11 cellular contexts compared by ENCODE assay signal in genomic region chr11:128525411-128526243, GRCh38.
A peak's percentile ranks its signal among the peaks of the same experiment; 100 is the strongest.
DNase-seq lines count a peak whose midpoint lies in the region; ATAC-seq lines count a peak whose summit lies in the region.
"Had no signal": no experiment of that assay in that cellular context is flagged by ENCODE, and none has a peak within 500 bp of the region (broad histone marks: within the 10 kb centered on the region; RNA-seq: fewer than 3 reads in every experiment).

No MANE protein-coding gene starts in this region.

- H3K27me3 ChIP-seq in aorta (ENCODE audit: control insufficient read depth in 1 of 2, insufficient read depth in 2 of 2, low read length in 1 of 2): no peaks in the 10 kb centered on the region
- H3K27me3 ChIP-seq: BLaER1 had no signal

- no peaks in the 10 kb centered on the region for H3K4me1 ChIP-seq in aorta (ENCODE audit: control insufficient read depth in 1 of 2, insufficient read depth in 2 of 2, low read length in 2 of 2)

- H3K27ac ChIP-seq in temporal lobe (ENCODE audit: low read depth, low read length): peak overlapping the region; percentile 36
- H3K27ac ChIP-seq in aorta (ENCODE audit: low read depth in 1 of 2, low read length in 2 of 2): no peak overlapping the region
- H3K27ac ChIP-seq: BLaER1 had no signal

- intact Hi-C loops in activated naive CD4-positive, alpha-beta T cell treated with anti-CD3 and anti-CD28 coated beads for 36 hours (cut with micrococcal nuclease): loop anchor here (1.0 to 5.0 kb wide), 6 partner anchors 26 to 207 kb away; no protein-coding TSS in a partner anchor
- intact Hi-C loops in activated T-helper 1 cell treated with anti-CD3 and anti-CD28 coated beads, Interleukin-12 subunit alpha, Interleukin-12 subunit beta, Interleukin-2, Interleukin-4 antibody, amounts not matched to agents 30 ng/mL and 10 ng/mL and 1 ng/mL, durations not matched to agents 14 hours and 24 hours and 36 hours (cut with micrococcal nuclease): loop anchor here (1.0 to 5.0 kb wide), 9 partner anchors 26 to 922 kb away; no protein-coding TSS in a partner anchor
- intact Hi-C loops in aorta (cut with DNase I): no loop called here

- H3K9me3 Mint-ChIP-seq in activated naive CD4-positive, alpha-beta T cell treated with anti-CD3 and anti-CD28 coated beads for 36 hours: no peaks in the 10 kb centered on the region
- no peaks in the 10 kb centered on the region for H3K9me3 Mint-ChIP-seq in activated T-helper 1 cell treated with anti-CD3 and anti-CD28 coated beads, Interleukin-12 subunit alpha, Interleukin-12 subunit beta, Interleukin-2, Interleukin-4 antibody, amounts not matched to agents 30 ng/mL and 10 ng/mL and 1 ng/mL, durations not matched to agents 14 hours and 24 hours and 36 hours
- H3K9me3 Mint-ChIP-seq: nephron had no signal

- H3K36me3 Mint-ChIP-seq in activated naive CD4-positive, alpha-beta T cell treated with anti-CD3 and anti-CD28 coated beads for 36 hours (ENCODE audit: low read depth): peaks cover 14% of the 10 kb centered on the region
- H3K36me3 Mint-ChIP-seq in activated T-helper 1 cell treated with anti-CD3 and anti-CD28 coated beads, Interleukin-12 subunit alpha, Interleukin-12 subunit beta, Interleukin-2, Interleukin-4 antibody, amounts not matched to agents 30 ng/mL and 10 ng/mL and 1 ng/mL, durations not matched to agents 14 hours and 24 hours and 36 hours (ENCODE audit: low read depth): peaks cover 11% of the 10 kb centered on the region

- no peaks in the 10 kb centered on the region for H3K36me3 ChIP-seq in aorta (ENCODE audit: control insufficient read depth in 1 of 2, insufficient read depth in 2 of 2, low read length in 1 of 2)
- H3K36me3 ChIP-seq: BLaER1 had no signal

- DNase-seq in activated naive CD4-positive, alpha-beta T cell treated with anti-CD3 and anti-CD28 coated beads for 36 hours: peak; percentile 45
- DNase-seq in activated naive CD4-positive, alpha-beta T cell treated with Interleukin-2 at 50 U/mL for 16 hours: no peak
- no peak for DNase-seq in activated T-helper 1 cell treated with anti-CD3 and anti-CD28 coated beads, Interleukin-12 subunit alpha, Interleukin-12 subunit beta, Interleukin-2, Interleukin-4 antibody, amounts not matched to agents 30 ng/mL and 10 ng/mL and 1 ng/mL, durations not matched to agents 14 hours and 24 hours and 36 hours (ENCODE audit: low spot score)
- DNase-seq in iPS-NIHi7 (ENCODE audit: extremely low spot score) (peak; percentile 41), aorta (no peak)
- DNase-seq: cortex of kidney had no signal

- peaks cover 69% of the 10 kb centered on the region for H3K4me1 Mint-ChIP-seq in activated naive CD4-positive, alpha-beta T cell treated with anti-CD3 and anti-CD28 coated beads for 36 hours (ENCODE audit: low read depth)
- peaks cover 75% of the 10 kb centered on the region for H3K4me1 Mint-ChIP-seq in activated T-helper 1 cell treated with anti-CD3 and anti-CD28 coated beads, Interleukin-12 subunit alpha, Interleukin-12 subunit beta, Interleukin-2, Interleukin-4 antibody, amounts not matched to agents 30 ng/mL and 10 ng/mL and 1 ng/mL, durations not matched to agents 14 hours and 24 hours and 36 hours (ENCODE audit: low read depth)

- ATAC-seq in HG03439 (IDR thresholded peaks at IDR 0.05; ENCODE audit: unreplicated experiment): no peak
- ATAC-seq in aorta (ENCODE audit: low FRiP score): no peak
- no peak for ATAC-seq in esophagus mucosa

- H3K4me3 ChIP-seq in aorta (ENCODE audit: low read length in 2 of 2): no peak overlapping the region
- H3K4me3 ChIP-seq: BLaER1 had no signal

- CTCF ChIA-PET in activated naive CD4-positive, alpha-beta T cell treated with anti-CD3 and anti-CD28 coated beads for 36 hours (lab: Charles Lee): interaction anchor here (0.5 to 8.1 kb wide), 12 partner anchors 19 to 305 kb away, joined by 3 to 59 read pairs (median 4); no protein-coding TSS in a partner anchor

- 5 to 8% methylated on average over 1 of the region's 1 CpG for WGBS in aorta, 2 donors

- H3K27me3 Mint-ChIP-seq in activated naive CD4-positive, alpha-beta T cell treated with anti-CD3 and anti-CD28 coated beads for 36 hours (ENCODE audit: low read depth): no peaks in the 10 kb centered on the region
- peaks cover 2% of the 10 kb centered on the region for H3K27me3 Mint-ChIP-seq in activated T-helper 1 cell treated with anti-CD3 and anti-CD28 coated beads, Interleukin-12 subunit alpha, Interleukin-12 subunit beta, Interleukin-2, Interleukin-4 antibody, amounts not matched to agents 30 ng/mL and 10 ng/mL and 1 ng/mL, durations not matched to agents 14 hours and 24 hours and 36 hours (ENCODE audit: insufficient read depth)

- H3K9me3 ChIP-seq in aorta (ENCODE audit: control insufficient read depth, low read length): no peaks in the 10 kb centered on the region
- H3K9me3 ChIP-seq: BLaER1 had no signal

- H3K27ac Mint-ChIP-seq in activated naive CD4-positive, alpha-beta T cell treated with anti-CD3 and anti-CD28 coated beads for 36 hours: peak overlapping the region; percentile 96
- H3K27ac Mint-ChIP-seq in activated T-helper 1 cell treated with anti-CD3 and anti-CD28 coated beads, Interleukin-12 subunit alpha, Interleukin-12 subunit beta, Interleukin-2, Interleukin-4 antibody, amounts not matched to agents 30 ng/mL and 10 ng/mL and 1 ng/mL, durations not matched to agents 14 hours and 24 hours and 36 hours: peak overlapping the region; percentile 95
- H3K27ac Mint-ChIP-seq: nephron had no signal

- H3K4me3 Mint-ChIP-seq in activated naive CD4-positive, alpha-beta T cell treated with anti-CD3 and anti-CD28 coated beads for 36 hours: peak overlapping the region; percentile 5
- H3K4me3 Mint-ChIP-seq in activated T-helper 1 cell treated with anti-CD3 and anti-CD28 coated beads, Interleukin-12 subunit alpha, Interleukin-12 subunit beta, Interleukin-2, Interleukin-4 antibody, amounts not matched to agents 30 ng/mL and 10 ng/mL and 1 ng/mL, durations not matched to agents 14 hours and 24 hours and 36 hours: peak overlapping the region; percentile 61

Comparison
In these comparisons a context has a peak if more than half of its experiments do, and no peak if none do; other contexts are left out.
1. DNase-seq: peak in activated naive CD4-positive, alpha-beta T cell treated with anti-CD3 and anti-CD28 coated beads for 36 hours (single experiment) and iPS-NIHi7 (single experiment); none in activated naive CD4-positive, alpha-beta T cell treated with Interleukin-2 at 50 U/mL for 16 hours (single experiment), activated T-helper 1 cell treated with anti-CD3 and anti-CD28 coated beads, Interleukin-12 subunit alpha, Interleukin-12 subunit beta, Interleukin-2, Interleukin-4 antibody, amounts not matched to agents 30 ng/mL and 10 ng/mL and 1 ng/mL, durations not matched to agents 14 hours and 24 hours and 36 hours (single experiment) and aorta (0 of 2).
2. intact Hi-C loops: an anchor here in activated naive CD4-positive, alpha-beta T cell treated with anti-CD3 and anti-CD28 coated beads for 36 hours (1.0 to 5.0 kb wide) and activated T-helper 1 cell treated with anti-CD3 and anti-CD28 coated beads, Interleukin-12 subunit alpha, Interleukin-12 subunit beta, Interleukin-2, Interleukin-4 antibody, amounts not matched to agents 30 ng/mL and 10 ng/mL and 1 ng/mL, durations not matched to agents 14 hours and 24 hours and 36 hours (1.0 to 5.0 kb wide); none called in aorta.